18 cellular contexts compared by ENCODE assay signal in the genomic region with DNA sequence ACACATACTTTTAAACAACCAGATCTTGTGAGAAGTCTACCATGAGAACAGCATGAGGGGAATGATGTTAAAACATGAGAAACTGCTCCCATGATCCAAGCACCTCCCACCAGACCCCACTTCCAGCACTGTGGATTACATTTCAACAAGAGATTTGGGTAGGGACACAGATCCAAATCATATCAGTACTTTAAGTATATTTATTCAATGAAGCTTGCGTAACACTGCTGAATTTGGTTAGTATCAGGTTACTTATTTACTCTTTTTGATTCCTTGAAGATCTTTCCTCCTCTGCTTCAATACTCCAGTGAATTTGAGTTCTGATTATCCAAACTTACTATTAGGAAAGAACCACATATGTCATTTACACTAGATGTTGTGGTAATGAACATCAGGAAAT.
"Had no signal": no experiment of that assay in that cellular context is flagged by ENCODE, and none has a peak within 500 bp of the region (broad histone marks: within the 10 kb centered on the region; RNA-seq: fewer than 3 reads in every experiment).

No MANE protein-coding gene starts in this region.

- H3K4me3 ChIP-seq: coronary artery, heart right ventricle, sigmoid colon, upper lobe of right lung had no signal

- ATAC-seq: heart right ventricle; naive thymus-derived CD8-positive, alpha-beta T cell; upper lobe of right lung had no signal

- DNase-seq: activated CD4-positive, alpha-beta T cell treated with anti-CD3 and anti-CD28 coated beads for 1 hour; activated CD8-positive, alpha-beta memory T cell treated with anti-CD3 and anti-CD28 coated beads for 24 hours; activated CD8-positive, alpha-beta memory T cell treated with anti-CD3 and anti-CD28 coated beads, Interleukin-2, amount 50 U/mL, for 48 hours; activated effector memory CD4-positive, alpha-beta T cell treated with anti-CD3 and anti-CD28 coated beads, Interleukin-2, amount 50 U/mL, for 16 hours; activated naive CD4-positive, alpha-beta T cell treated with anti-CD3 and anti-CD28 coated beads, Interleukin-2, amount 50 U/mL, for 16 hours; activated T-cell treated with anti-CD3 and anti-CD28 coated beads, Interleukin-2, amount 50 U/mL, for 48 hours; aorta; brain microvascular endothelial cell; heart right ventricle; immature natural killer cell; mesenchymal stem cell; naive thymus-derived CD8-positive, alpha-beta T cell; sigmoid colon; stimulated activated CD8-positive, alpha-beta memory T cell treated with anti-CD3 and anti-CD28 coated beads, Interleukin-4, amount 100 ng/mL, for 48 hours; stimulated activated naive CD4-positive, alpha-beta T cell; T-helper 2 cell; upper lobe of right lung had no signal
